20 cellular contexts compared by ENCODE assay signal in genomic region chr2:36177282-36177681, GRCh38.
"Had no signal": no experiment of that assay in that cellular context is flagged by ENCODE, and none has a peak within 500 bp of the region (broad histone marks: within the 10 kb centered on the region; RNA-seq: fewer than 3 reads in every experiment).

No MANE protein-coding gene starts in this region.

- H3K36me3 Mint-ChIP-seq: naive thymus-derived CD4-positive, alpha-beta T cell; stimulated activated naive B cell treated with anti-CD40 and anti-IgM and Interleukin-4, amounts not matched to agents 10 μg/mL and 1 μg/mL and 100 μg/mL, for 72 hours had no signal

- H3K4me3 Mint-ChIP-seq: endodermal cell; naive thymus-derived CD4-positive, alpha-beta T cell; stimulated activated naive B cell treated with anti-CD40 and anti-IgM and Interleukin-4, amounts not matched to agents 10 μg/mL and 1 μg/mL and 100 μg/mL, for 72 hours; stimulated activated naive CD8-positive, alpha-beta T cell treated with anti-CD3 and anti-CD28 coated beads, Interleukin-15, amount 100 ng/mL, for 72 hours had no signal

- H3K4me1 Mint-ChIP-seq: endodermal cell; naive thymus-derived CD4-positive, alpha-beta T cell; stimulated activated naive CD8-positive, alpha-beta T cell treated with anti-CD3 and anti-CD28 coated beads, Interleukin-15, amount 100 ng/mL, for 72 hours had no signal

- H3K27me3 ChIP-seq: gastrocnemius medialis, neutrophil, sigmoid colon, testis, tibial nerve, upper lobe of right lung, vagina had no signal

- H3K36me3 ChIP-seq: gastrocnemius medialis, heart right ventricle, neutrophil, sigmoid colon, tibial nerve, upper lobe of right lung, vagina had no signal

- H3K27me3 Mint-ChIP-seq: stimulated activated naive CD8-positive, alpha-beta T cell treated with anti-CD3 and anti-CD28 coated beads, Interleukin-15, amount 100 ng/mL, for 72 hours had no signal

- FAIRE-seq: islet of Langerhans had no signal

- H3K27ac Mint-ChIP-seq: endodermal cell; naive thymus-derived CD4-positive, alpha-beta T cell; stimulated activated naive B cell treated with anti-CD40 and anti-IgM and Interleukin-4, amounts not matched to agents 10 μg/mL and 1 μg/mL and 100 μg/mL, for 72 hours; stimulated activated naive CD8-positive, alpha-beta T cell treated with anti-CD3 and anti-CD28 coated beads, Interleukin-15, amount 100 ng/mL, for 72 hours had no signal

- H3K9me3 Mint-ChIP-seq: stimulated activated naive B cell treated with anti-CD40 and anti-IgM and Interleukin-4, amounts not matched to agents 10 μg/mL and 1 μg/mL and 100 μg/mL, for 72 hours; stimulated activated naive CD8-positive, alpha-beta T cell treated with anti-CD3 and anti-CD28 coated beads, Interleukin-15, amount 100 ng/mL, for 72 hours had no signal

- H3K4me3 ChIP-seq: gastrocnemius medialis, heart right ventricle, sigmoid colon, skin epidermis, testis, tibial nerve, upper lobe of right lung, vagina had no signal

- DNase-seq: effector CD4-positive, alpha-beta T cell; endodermal cell; gastrocnemius medialis; heart right ventricle; hypothalamus; kidney glomerular epithelial cell; naive thymus-derived CD4-positive, alpha-beta T cell; posterior cingulate gyrus; sigmoid colon; stimulated activated CD4-positive, alpha-beta T cell treated with anti-CD3 and anti-CD28 coated beads, Interleukin-2, amount 100 ng/mL, for 24 hours; stimulated activated CD4-positive, alpha-beta T cell treated with anti-CD3 and anti-CD28 coated beads, Interleukin-4, amount 100 ng/mL, for 4 hours; stimulated activated naive B cell treated with anti-CD40 and anti-IgM and Interleukin-4, amounts not matched to agents 10 μg/mL and 1 μg/mL and 100 μg/mL, for 72 hours; stimulated activated naive CD8-positive, alpha-beta T cell treated with anti-CD3 and anti-CD28 coated beads, Interleukin-15, amount 100 ng/mL, for 72 hours; testis; upper lobe of right lung had no signal
